In genomic region chr7:32415936-32416335, GRCh38 we compare ENCODE assay signal across 22 cellular contexts.
"Had no signal": no experiment of that assay in that cellular context is flagged by ENCODE, and none has a peak within 500 bp of the region (broad histone marks: within the 10 kb centered on the region; RNA-seq: fewer than 3 reads in every experiment).

No MANE protein-coding gene starts in this region.

- H3K27me3 ChIP-seq: brain microvascular endothelial cell, Peyer's patch had no signal

- H3K9me3 ChIP-seq: Peyer's patch had no signal

- H3K4me1 Mint-ChIP-seq: activated B cell treated with CpG ODN at 0.5 μM for 24 hours; activated CD4-positive, alpha-beta T cell treated with anti-CD3 and anti-CD28 coated beads, Interleukin-2, amount 10 ng/mL, durations not matched to agents 24 days and 14 days; activated CD8-positive, alpha-beta memory T cell treated with anti-CD3 and anti-CD28 coated beads, Interleukin-2, amount 10 ng/mL, durations not matched to agents 7 days and 5 days; activated naive CD4-positive, alpha-beta T cell treated with anti-CD3 and anti-CD28 coated beads, Interleukin-2, amount 10 ng/mL, durations not matched to agents 7 days and 5 days; activated naive CD8-positive, alpha-beta T cell treated with anti-CD3 and anti-CD28 coated beads for 36 hours; T-helper 17 cell had no signal

- H3K27ac Mint-ChIP-seq: activated B cell treated with CpG ODN at 0.5 μM for 24 hours; activated CD4-positive, alpha-beta T cell treated with anti-CD3 and anti-CD28 coated beads, Interleukin-2, amount 10 ng/mL, durations not matched to agents 24 days and 14 days; activated CD8-positive, alpha-beta memory T cell treated with anti-CD3 and anti-CD28 coated beads, Interleukin-2, amount 10 ng/mL, durations not matched to agents 7 days and 5 days; activated naive CD4-positive, alpha-beta T cell treated with anti-CD3 and anti-CD28 coated beads, Interleukin-2, amount 10 ng/mL, durations not matched to agents 7 days and 5 days; activated naive CD8-positive, alpha-beta T cell treated with anti-CD3 and anti-CD28 coated beads for 36 hours; activated T-cell treated with anti-CD3 and anti-CD28 coated beads, Interleukin-2, amount 50 U/mL, for 72 hours; activated T-helper 2 cell treated with anti-CD3 and anti-CD28 coated beads, Interferon-gamma antibody, Interleukin-2, Interleukin-4, amounts not matched to agents 10 μg/mL and 5 μg/mL and 100 μg/mL, durations not matched to agents 14 hours and 24 hours and 36 hours; T-helper 17 cell had no signal

- H3K9me3 Mint-ChIP-seq: activated B cell treated with CpG ODN at 0.5 μM for 24 hours; activated CD4-positive, alpha-beta T cell treated with anti-CD3 and anti-CD28 coated beads, Interleukin-2, amount 10 ng/mL, durations not matched to agents 24 days and 14 days; activated naive CD4-positive, alpha-beta T cell treated with anti-CD3 and anti-CD28 coated beads, Interleukin-2, amount 10 ng/mL, durations not matched to agents 7 days and 5 days; activated naive CD8-positive, alpha-beta T cell treated with anti-CD3 and anti-CD28 coated beads for 36 hours; activated T-cell treated with anti-CD3 and anti-CD28 coated beads, Interleukin-2, amount 50 U/mL, for 72 hours; activated T-helper 2 cell treated with anti-CD3 and anti-CD28 coated beads, Interferon-gamma antibody, Interleukin-2, Interleukin-4, amounts not matched to agents 10 μg/mL and 5 μg/mL and 100 μg/mL, durations not matched to agents 14 hours and 24 hours and 36 hours had no signal

- H3K27me3 Mint-ChIP-seq: activated B cell treated with CpG ODN at 0.5 μM for 24 hours; activated CD4-positive, alpha-beta T cell treated with anti-CD3 and anti-CD28 coated beads, Interleukin-2, amount 10 ng/mL, durations not matched to agents 24 days and 14 days; activated CD8-positive, alpha-beta memory T cell treated with anti-CD3 and anti-CD28 coated beads, Interleukin-2, amount 10 ng/mL, durations not matched to agents 7 days and 5 days; activated naive CD4-positive, alpha-beta T cell treated with anti-CD3 and anti-CD28 coated beads, Interleukin-2, amount 10 ng/mL, durations not matched to agents 7 days and 5 days had no signal

- DNase-seq: activated B cell treated with CpG ODN at 0.5 μM for 24 hours; activated CD4-positive, alpha-beta T cell treated with anti-CD3 and anti-CD28 coated beads for 1 hour; activated CD4-positive, alpha-beta T cell treated with anti-CD3 and anti-CD28 coated beads, Interleukin-2, amount 10 ng/mL, durations not matched to agents 24 days and 14 days; activated CD4-positive, alpha-beta T cell treated with anti-CD3 and anti-CD28 coated beads, Interleukin-2, amount 50 U/mL, for 48 hours; activated CD8-positive, alpha-beta memory T cell treated with anti-CD3 and anti-CD28 coated beads, Interleukin-2, amount 10 ng/mL, durations not matched to agents 7 days and 5 days; activated gamma-delta T cell treated with Interleukin-2 at 50 U/mL for 16 hours; activated naive CD4-positive, alpha-beta T cell treated with anti-CD3 and anti-CD28 coated beads, Interleukin-2, amount 10 ng/mL, durations not matched to agents 7 days and 5 days; activated naive CD8-positive, alpha-beta T cell treated with anti-CD3 and anti-CD28 coated beads for 36 hours; activated T-cell treated with anti-CD3 and anti-CD28 coated beads, Interleukin-2, amount 50 U/mL, for 72 hours; brain microvascular endothelial cell; MM.1S; NCI-H1105; NCI-H1436; NCI-H1694 treated with DMSO at 0.1 percent for 48 hours; NCI-H2029 treated with DMSO at 0.1 percent for 48 hours; NCI-H510A treated with DMSO at 0.1 percent for 48 hours; Peyer's patch; SIG-M5; T-helper 17 cell; T-helper 9 cell had no signal

- H3K27ac ChIP-seq: brain microvascular endothelial cell, Peyer's patch had no signal

- H3K4me3 Mint-ChIP-seq: activated B cell treated with CpG ODN at 0.5 μM for 24 hours; activated CD4-positive, alpha-beta T cell treated with anti-CD3 and anti-CD28 coated beads, Interleukin-2, amount 10 ng/mL, durations not matched to agents 24 days and 14 days; activated CD8-positive, alpha-beta memory T cell treated with anti-CD3 and anti-CD28 coated beads, Interleukin-2, amount 10 ng/mL, durations not matched to agents 7 days and 5 days; activated naive CD4-positive, alpha-beta T cell treated with anti-CD3 and anti-CD28 coated beads, Interleukin-2, amount 10 ng/mL, durations not matched to agents 7 days and 5 days; activated naive CD8-positive, alpha-beta T cell treated with anti-CD3 and anti-CD28 coated beads for 36 hours; activated T-cell treated with anti-CD3 and anti-CD28 coated beads, Interleukin-2, amount 50 U/mL, for 72 hours; T-helper 17 cell had no signal

- H3K4me3 ChIP-seq: Peyer's patch had no signal

- H3K36me3 ChIP-seq: brain microvascular endothelial cell, Peyer's patch had no signal

- H3K36me3 Mint-ChIP-seq: activated CD8-positive, alpha-beta memory T cell treated with anti-CD3 and anti-CD28 coated beads, Interleukin-2, amount 10 ng/mL, durations not matched to agents 7 days and 5 days; activated naive CD4-positive, alpha-beta T cell treated with anti-CD3 and anti-CD28 coated beads, Interleukin-2, amount 10 ng/mL, durations not matched to agents 7 days and 5 days; activated naive CD8-positive, alpha-beta T cell treated with anti-CD3 and anti-CD28 coated beads for 36 hours had no signal

- FAIRE-seq: TTC549 had no signal

- H3K4me1 ChIP-seq: Peyer's patch had no signal
